Comparison of ENCODE assay signal across 21 cellular contexts in genomic region chr14:77914073-77914721, GRCh38.
"Had no signal": no experiment of that assay in that cellular context is flagged by ENCODE, and none has a peak within 500 bp of the region (broad histone marks: within the 10 kb centered on the region; RNA-seq: fewer than 3 reads in every experiment).

No MANE protein-coding gene starts in this region.

- H3K4me3 ChIP-seq: esophagus squamous epithelium, gastroesophageal sphincter, hepatocyte, left ventricle myocardium inferior, lower lobe of right lung, neural progenitor cell, ovary had no signal

- H3K27ac ChIP-seq: epithelial cell of prostate, esophagus squamous epithelium, gastroesophageal sphincter, hepatocyte, left ventricle myocardium inferior, lower lobe of right lung, neural progenitor cell, ovary had no signal

- DNase-seq: cortex of kidney; effector memory CD4-positive, alpha-beta T cell; esophagus squamous epithelium; foreskin fibroblast; kidney; left cardiac atrium; left ventricle myocardium inferior; lower lobe of right lung; midbrain; nucleus accumbens; ovary; right cardiac atrium; small intestine; stimulated activated CD4-positive, alpha-beta T cell treated with anti-CD3 and anti-CD28 coated beads, Interleukin-12 subunit alpha, Interleukin-12 subunit beta, amount 100 ng/mL, for 4 hours; stimulated activated CD4-positive, alpha-beta T cell treated with anti-CD3 and anti-CD28 coated beads, Interleukin-2, amount 100 ng/mL, for 48 hours; stimulated activated naive CD4-positive, alpha-beta T cell treated with Interleukin-2 at 50 U/mL for 16 hours; trophoblast cell had no signal

- H3K4me1 ChIP-seq: esophagus squamous epithelium, gastroesophageal sphincter, lower lobe of right lung, neural progenitor cell had no signal

- H3K27me3 ChIP-seq: esophagus squamous epithelium, gastroesophageal sphincter, hepatocyte, neural progenitor cell, ovary had no signal

- H3K9me3 ChIP-seq: esophagus squamous epithelium, gastroesophageal sphincter, left ventricle myocardium inferior, lower lobe of right lung, ovary had no signal

- H3K36me3 ChIP-seq: lower lobe of right lung, neural progenitor cell, ovary had no signal
